Comparison of ENCODE assay signal across 8 cellular contexts in genomic region chr14:20461230-20462141, GRCh38. TPM values are rescaled to one million over a fixed set of nuclear protein-coding genes. Genes with fewer than 3 reads are reported as not detected.
DNase-seq lines count a peak whose midpoint lies in the region; ATAC-seq and TF ChIP-seq lines count a peak whose summit lies in the region.

TSS of gene PIP4P1 (minus strand) at chr14:20461434. CDS start at chr14:20461325, 109 bp downstream.

- H4K20me1 ChIP-seq in PC-3 (ENCODE audit: low read length), result 0 out of 2 replicates have a peak, but pooled peaks cover 2% of the 10 kb centered on the region

- TF ChIP-seq CTCF in PC-3 (conservative IDR thresholded peaks at IDR 0.05; ENCODE audit: low read depth, low read length) (no peak), epithelial cell of esophagus (IDR thresholded peaks at IDR 0.05; ENCODE audit: insufficient read depth, low read depth, low read length, missing control alignments) (no peak)

- no TSS peak for BruUV-seq in PC-3 (replicated peaks; lab: Mats Ljungman, UMichigan)

- intact Hi-C loops in PC-3 (cut with micrococcal nuclease), result loop anchor here (1.0 to 2.0 kb wide), 2 partner anchors 8 to 221 kb away; partner anchors contain the start of gene PNP

- no peak for TF ChIP-seq RAD21 in Ishikawa (IDR thresholded peaks at IDR 0.05; ENCODE audit: low read depth)

- H3K79me2 ChIP-seq in PC-3 (ENCODE audit: low read length), result peaks cover 39% of the 10 kb centered on the region

- H3K4me1 ChIP-seq in PC-3 (ENCODE audit: insufficient read depth, low read length) (peaks cover 17% of the 10 kb centered on the region), mononuclear cell (ENCODE audit: insufficient read depth, low read length) (peaks cover 52% of the 10 kb centered on the region)

- H3K27me3 ChIP-seq in PC-3 (ENCODE audit: low read length) (no peaks in the 10 kb centered on the region), mononuclear cell (ENCODE audit: insufficient read depth, low read length) (no peaks in the 10 kb centered on the region)

- POLR2A ChIA-PET in PC-3 (lab: Charles Lee; ENCODE audit: unreplicated experiment), result interaction anchor here (0.5 to 1.2 kb wide), 7 partner anchors 8 to 876 kb away, joined by 3 to 37 read pairs (median 4); partner anchors contain the start of gene PARP2

- H3K27ac ChIP-seq in PC-3 (ENCODE audit: low read length), result peak within 1 kb of the TSS; percentile 63

- H3F3A ChIP-seq in PC-3 (ENCODE audit: low read length, unreplicated experiment), result no peaks in the 10 kb centered on the region

- H3K36me3 ChIP-seq in PC-3 (ENCODE audit: low read depth, low read length), result peaks cover 23% of the 10 kb centered on the region

- peak within 1 kb of the TSS; percentile 75 for H2AFZ ChIP-seq in PC-3 (ENCODE audit: low read length)

- DNase-seq in DMS114 treated with DMSO at 0.1 percent for 48 hours (lab: John Stamatoyannopoulos, UW; ENCODE audit: unreplicated experiment), result peak; percentile 99
- DNase-seq in PC-3, result peak; percentile 99
- peak; percentile 96 for DNase-seq in activated T-cell treated with anti-CD3 and anti-CD28 coated beads for 48 hours (ENCODE audit: low read depth)
- DNase-seq in epithelial cell of esophagus (ENCODE audit: low read depth), result peak; percentile 100
- DNase-seq in stimulated activated CD8-positive, alpha-beta memory T cell treated with anti-CD3 and anti-CD28 coated beads, Interleukin-4, amount 100 ng/mL, for 1 hour (ENCODE audit: low read depth in 2 of 2, low spot score in 1 of 2), result peak; percentile 96 to 97

- H3K9me2 ChIP-seq in PC-3 (replicated peaks; ENCODE audit: low read length), result no peaks in the 10 kb centered on the region

- no peaks in the 10 kb centered on the region for H3K9me3 ChIP-seq in PC-3 (ENCODE audit: low read length)
- H3K9me3 ChIP-seq in mononuclear cell (ENCODE audit: low read depth, low read length), result no peaks in the 10 kb centered on the region

- H3K4me3 ChIP-seq in PC-3 (ENCODE audit: low read length) (peak within 1 kb of the TSS; percentile 76), epithelial cell of esophagus (ENCODE audit: low read length) (peak within 1 kb of the TSS; percentile 90), mononuclear cell (ENCODE audit: low read length) (peak within 1 kb of the TSS; percentile 68)

- H3K9ac ChIP-seq in PC-3 (ENCODE audit: low read length), result peak within 1 kb of the TSS; percentile 92

- CTCF ChIA-PET in PC-3 (lab: Charles Lee), result interaction anchor here (0.9 to 1.3 kb wide), 4 partner anchors 9 to 152 kb away, joined by 3 to 7 read pairs (median 4); no protein-coding TSS in a partner anchor

- TF ChIP-seq EP300 in Ishikawa (IDR thresholded peaks at IDR 0.05; ENCODE audit: borderline replicate concordance), result peak; percentile 16; the same call in 1 of the 2 replicates

- peak; percentile 88 for ATAC-seq in GM21576 (IDR thresholded peaks at IDR 0.05; ENCODE audit: unreplicated experiment)
- peak; percentile 95 for ATAC-seq in PC-3

- peak within 1 kb of the TSS; percentile 91 for H3K4me2 ChIP-seq in PC-3 (ENCODE audit: low read length)

TF ChIP-seq in Ishikawa, 13 proteins besides CTCF, POLR2A, EP300 and RAD21:
- TF ChIP-seq USF1 (IDR thresholded peaks at IDR 0.05), result peak; percentile 99
- TF ChIP-seq TCF12 (IDR thresholded peaks at IDR 0.05; ENCODE audit: low read depth), result peak; percentile 49; the same call in 1 of the 2 replicates
- peak; percentile 56 for TF ChIP-seq CREB1 (IDR thresholded peaks at IDR 0.05; ENCODE audit: low read depth)
- no peak for TF ChIP-seq ZBTB7A (IDR thresholded peaks at IDR 0.05; ENCODE audit: low read depth)
- TF ChIP-seq REST (IDR thresholded peaks at IDR 0.05; ENCODE audit: low read depth), result no peak
- TF ChIP-seq MAX (IDR thresholded peaks at IDR 0.05), result peak; percentile 97
- TF ChIP-seq NFIC (IDR thresholded peaks at IDR 0.05), result no peak
- TF ChIP-seq TEAD4 (IDR thresholded peaks at IDR 0.05), result no peak
- peak; percentile 86 for TF ChIP-seq CEBPB (IDR thresholded peaks at IDR 0.05)
- TF ChIP-seq YY1 (IDR thresholded peaks at IDR 0.05; ENCODE audit: low read depth), result peak; percentile 50
- TF ChIP-seq TAF1 (IDR thresholded peaks at IDR 0.05; ENCODE audit: low read depth), result peak; percentile 22; the same call in 1 of the 2 replicates
- TF ChIP-seq FOXM1 (IDR thresholded peaks at IDR 0.05; ENCODE audit: borderline replicate concordance, low read depth), result peak; percentile 85
- no peak for TF ChIP-seq EGR1 (IDR thresholded peaks at IDR 0.05)

RNA-seq across cellular contexts. Expression of gene PIP4P1, which starts in this region (rescaled TPM):
- total RNA-seq in PC-3 (2014; rRNA removed) (32.9 and 35.2 TPM in 2 replicates), mononuclear cell (50.7 TPM)

Comparison
In these comparisons a context has a peak if more than half of its experiments do, and no peak if none do; other contexts are left out.
1. Peak in every context shown above with its lines: DNase-seq, ATAC-seq, H3K4me3 ChIP-seq and H3K27ac ChIP-seq.